Comparison of ENCODE assay signal across 23 cellular contexts in genomic region chr7:16592395-16592794, GRCh38.
"Had no signal": no experiment of that assay in that cellular context is flagged by ENCODE, and none has a peak within 500 bp of the region (broad histone marks: within the 10 kb centered on the region; RNA-seq: fewer than 3 reads in every experiment).

No MANE protein-coding gene starts in this region.

- ATAC-seq: esophagus mucosa; gastrocnemius medialis; left lobe of liver; naive thymus-derived CD4-positive, alpha-beta T cell; sciatic nerve; stimulated activated memory B cell treated with anti-CD40 and anti-IgM and Interleukin-4, amounts not matched to agents 10 μg/mL and 1 μg/mL and 100 μg/mL, for 72 hours; stimulated activated naive CD8-positive, alpha-beta T cell treated with anti-CD3 and anti-CD28 coated beads, Interleukin-15, Interleukin-2, amounts not matched to agents 100 U/mL and 50 U/mL, for 24 hours had no signal

- H3K79me2 ChIP-seq: parathyroid adenoma had no signal

- H2AFZ ChIP-seq: neural progenitor cell, parathyroid adenoma had no signal

- H3K9me3 ChIP-seq: colonic mucosa, gastrocnemius medialis, prostate gland, right atrium auricular region, testis, tibial artery had no signal

- H3K4me1 ChIP-seq: colonic mucosa, prostate gland, right atrium auricular region, testis, tibial artery had no signal

- H3K9ac ChIP-seq: neural progenitor cell, parathyroid adenoma had no signal

- H3K36me3 ChIP-seq: colonic mucosa, gastrocnemius medialis, neural progenitor cell, prostate gland, right atrium auricular region, tibial artery had no signal

- H3K4me3 ChIP-seq: colonic mucosa, gastrocnemius medialis, neural progenitor cell, prostate gland, right atrium auricular region, testis, tibial artery had no signal

- H3K27me3 ChIP-seq: colonic mucosa, gastrocnemius medialis, neural progenitor cell, right atrium auricular region, testis, tibial artery had no signal

- H3K4me2 ChIP-seq: neural progenitor cell had no signal

- H3K27ac ChIP-seq: colonic mucosa, epithelial cell of prostate, gastrocnemius medialis, neural progenitor cell, parathyroid adenoma, prostate gland, right atrium auricular region, testis, tibial artery had no signal

- DNase-seq: colonic mucosa; effector CD8-positive, alpha-beta T cell; endodermal cell; gastrocnemius medialis; head of caudate nucleus; mesenchymal stem cell; naive thymus-derived CD4-positive, alpha-beta T cell; stimulated activated CD4-positive, alpha-beta T cell treated with anti-CD3 and anti-CD28 coated beads, Interleukin-2, amount 100 ng/mL, for 24 hours; stimulated activated CD4-positive, alpha-beta T cell treated with anti-CD3 and anti-CD28 coated beads, Interleukin-4, amount 100 ng/mL, for 24 hours; stimulated activated naive CD8-positive, alpha-beta T cell treated with anti-CD3 and anti-CD28 coated beads, Interleukin-15, Interleukin-2, amounts not matched to agents 100 U/mL and 50 U/mL, for 24 hours; substantia nigra; testis; tibial artery had no signal

- FAIRE-seq: keratinocyte had no signal
